In the genomic region with DNA sequence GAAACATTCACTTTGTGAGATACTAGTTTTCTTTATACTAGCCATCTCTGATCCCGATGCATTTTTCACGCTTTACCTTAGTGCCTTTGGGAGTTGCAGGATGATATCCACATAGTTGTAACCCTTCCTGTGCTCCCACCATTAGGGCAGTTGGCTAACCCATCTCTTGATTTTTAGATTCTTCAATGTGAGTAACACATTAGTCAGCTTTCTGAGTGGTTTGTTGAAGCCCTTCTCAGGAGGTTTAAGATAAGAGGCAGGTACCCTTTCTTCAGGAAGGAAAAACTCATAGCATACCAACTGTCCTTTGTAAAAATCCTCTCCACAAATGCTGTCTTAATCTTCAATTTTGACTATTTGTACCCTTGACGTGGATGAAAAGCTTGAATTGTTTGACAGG, we compare ENCODE assay signal across 24 cellular contexts.
"Had no signal": no experiment of that assay in that cellular context is flagged by ENCODE, and none has a peak within 500 bp of the region (broad histone marks: within the 10 kb centered on the region; RNA-seq: fewer than 3 reads in every experiment).

No MANE protein-coding gene starts in this region.

- H3K4me3 Mint-ChIP-seq: memory B cell; naive thymus-derived CD4-positive, alpha-beta T cell had no signal

- H3K4me3 ChIP-seq: coronary artery, dorsolateral prefrontal cortex, esophagus muscularis mucosa, gastrocnemius medialis, heart right ventricle, left lung, lower lobe of right lung had no signal

- H3K36me3 ChIP-seq: esophagus muscularis mucosa, gastrocnemius medialis, heart right ventricle, left lung, lower lobe of right lung had no signal

- DNase-seq: dermis blood vessel endothelial cell; dorsolateral prefrontal cortex; effector CD4-positive, alpha-beta T cell; effector memory CD4-positive, alpha-beta T cell; foreskin melanocyte; gastrocnemius medialis; glutamatergic neuron; head of caudate nucleus; heart right ventricle; hippocampal formation; left cardiac atrium; left lung; left ventricle myocardium superior; lower lobe of right lung; mesendoderm; midbrain; naive thymus-derived CD4-positive, alpha-beta T cell had no signal

- ATAC-seq: gastrocnemius medialis; heart right ventricle; left cardiac atrium; left lung; left ventricle myocardium superior; lower lobe of right lung; naive thymus-derived CD4-positive, alpha-beta T cell had no signal

- H3K27ac Mint-ChIP-seq: memory B cell; naive thymus-derived CD4-positive, alpha-beta T cell had no signal

- H3K36me3 Mint-ChIP-seq: memory B cell; naive thymus-derived CD4-positive, alpha-beta T cell had no signal

- FAIRE-seq: colon, endothelial cell of umbilical vein, islet of Langerhans, keratinocyte had no signal

- H3K27me3 ChIP-seq: dorsolateral prefrontal cortex, esophagus muscularis mucosa, gastrocnemius medialis, heart right ventricle, left lung had no signal
